23 cellular contexts compared by ENCODE assay signal in the genomic region with DNA sequence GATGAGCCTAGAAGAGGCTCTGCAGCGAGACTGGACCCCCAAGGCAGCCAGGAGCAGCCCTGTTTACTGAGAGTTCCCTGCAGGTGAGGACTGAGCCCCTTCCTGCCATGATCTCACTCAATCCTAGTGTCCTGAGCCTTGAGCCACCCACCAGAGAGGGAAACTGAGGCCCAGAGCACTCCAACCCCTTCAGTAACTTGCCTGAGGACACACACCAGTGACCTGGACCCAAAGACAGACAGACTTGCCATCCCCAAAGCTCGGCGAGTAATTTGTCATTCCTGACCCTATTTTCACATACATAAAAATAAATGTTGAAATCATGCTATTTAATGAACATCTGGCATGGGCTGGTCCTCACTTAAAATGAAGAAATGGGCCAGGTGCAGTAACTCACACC. TPM values are rescaled to one million over a fixed set of nuclear protein-coding genes. Genes with fewer than 3 reads are reported as not detected.
"Had no signal": no experiment of that assay in that cellular context is flagged by ENCODE, and none has a peak within 500 bp of the region (broad histone marks: within the 10 kb centered on the region; RNA-seq: fewer than 3 reads in every experiment).

No MANE protein-coding gene starts in this region.

- H3K27me3 ChIP-seq: ascending aorta had no signal

- DNase-seq: activated CD4-positive, alpha-beta memory T cell treated with anti-CD3 and anti-CD28 coated beads for 36 hours; activated CD4-positive, alpha-beta T cell treated with anti-CD3 and anti-CD28 coated beads, Interleukin-2, amount 10 ng/mL, durations not matched to agents 7 days and 5 days; activated CD4-positive, CD25-positive, alpha-beta regulatory T cell; activated CD8-positive, alpha-beta memory T cell treated with anti-CD3 and anti-CD28 coated beads for 24 hours; activated effector memory CD4-positive, alpha-beta T cell treated with anti-CD3 and anti-CD28 coated beads, Interleukin-2, amount 50 U/mL, for 16 hours; activated naive CD4-positive, alpha-beta T cell treated with Interleukin-2 at 50 U/mL for 16 hours; activated naive CD8-positive, alpha-beta T cell treated with anti-CD3 and anti-CD28 coated beads, Interleukin-2, amount 50 U/mL, for 24 hours; activated T-cell treated with anti-CD3 and anti-CD28 coated beads, Interleukin-2, amount 50 U/mL, for 4 hours; amniotic stem cell; cerebellar nuclear complex; MM.1S; NCI-H1105; NCI-H1436 treated with DMSO at 0.1 percent for 48 hours; NCI-H187; NCI-H2081; NCI-H510A treated with DMSO at 0.1 percent for 48 hours; NCI-H69; PC-9; SIG-M5; T-cell; T-helper 2 cell had no signal

- H3K4me1 ChIP-seq: ascending aorta had no signal

- H3K4me2 ChIP-seq: PC-9 had no signal

- ATAC-seq: activated naive CD4-positive, alpha-beta T cell treated with anti-CD3 and anti-CD28 coated beads, Interleukin-2, amount 50 U/mL, for 72 hours; activated naive CD8-positive, alpha-beta T cell treated with anti-CD3 and anti-CD28 coated beads, Interleukin-2, amount 50 U/mL, for 24 hours; activated T-cell treated with anti-CD3 and anti-CD28 coated beads, Interleukin-2, amount 50 U/mL, for 4 hours; T-cell had no signal

- H3K36me3 ChIP-seq: ascending aorta had no signal

- H3K27ac ChIP-seq: ascending aorta, PC-9 had no signal

- H3K4me3 ChIP-seq: ascending aorta, PC-9 had no signal

- H3K9me3 ChIP-seq: ascending aorta had no signal

- H2AFZ ChIP-seq: PC-9 had no signal

RNA-seq across cellular contexts. Expression of gene BMP7, which starts 16.7 kb away (rescaled TPM):
- total RNA-seq: activated CD4-positive, alpha-beta memory T cell treated with anti-CD3 and anti-CD28 coated beads for 36 hours; activated CD4-positive, alpha-beta T cell treated with anti-CD3 and anti-CD28 coated beads, Interleukin-2, amount 10 ng/mL, durations not matched to agents 7 days and 5 days; activated naive CD4-positive, alpha-beta T cell treated with anti-CD3 and anti-CD28 coated beads, Interleukin-2, amount 50 U/mL, for 72 hours; ascending aorta; T-cell had no signal
